Comparison of ENCODE assay signal across 2 cellular contexts in genomic region chr14:74350944-74351323, GRCh38.
TF ChIP-seq lines count a peak whose summit lies in the region.

No MANE protein-coding gene starts in this region.

TF ChIP-seq in HEK293, 187 proteins besides CTCF, POLR2A, EP300 and RAD21 (continued from another document):
- peak; percentile 76 for TF ChIP-seq PRDM6 (tag by site-specific recombination; IDR thresholded peaks at IDR 0.05)
- TF ChIP-seq SCRT1 (tag by site-specific recombination; IDR thresholded peaks at IDR 0.05; ENCODE audit: borderline replicate concordance) = 0 out of 2 replicates have a peak, but pooled peaks have one; percentile 35
- TF ChIP-seq OSR2 (tag by site-specific recombination; IDR thresholded peaks at IDR 0.05) = peak; percentile 39; the same call in 1 of the 2 replicates
- no peak for TF ChIP-seq MZF1 (tag by site-specific recombination; IDR thresholded peaks at IDR 0.05; ENCODE audit: borderline replicate concordance)
- TF ChIP-seq ZNF362 (tag by site-specific recombination; IDR thresholded peaks at IDR 0.05) = no peak
- TF ChIP-seq SCRT2 (tag by site-specific recombination; IDR thresholded peaks at IDR 0.05) = peak; percentile 90
- TF ChIP-seq ZNF785 (tag by site-specific recombination; IDR thresholded peaks at IDR 0.05) = no peak
- TF ChIP-seq ZNF629 (tag by site-specific recombination; IDR thresholded peaks at IDR 0.05) = peak; percentile 61
- TF ChIP-seq ZNF677 (tag by site-specific recombination; IDR thresholded peaks at IDR 0.05) = no peak
- no peak for TF ChIP-seq ZNF664 (tag by site-specific recombination; IDR thresholded peaks at IDR 0.05)

TF ChIP-seq in WTC11, 78 proteins besides CTCF, POLR2A, EP300 and RAD21 (continued from another document):
- TF ChIP-seq ZNF281 (CRISPR knock-in tag; IDR thresholded peaks at IDR 0.05) (no peak), CREB1 (CRISPR knock-in tag; IDR thresholded peaks at IDR 0.05) (no peak), KAT7 (CRISPR knock-in tag; IDR thresholded peaks at IDR 0.05; ENCODE audit: borderline replicate concordance) (no peak), ERG (CRISPR knock-in tag; IDR thresholded peaks at IDR 0.05) (no peak), ZSCAN18 (CRISPR knock-in tag; IDR thresholded peaks at IDR 0.05) (no peak), ZNF425 (CRISPR knock-in tag; conservative IDR thresholded peaks at IDR 0.05) (no peak), TP53 (CRISPR knock-in tag; IDR thresholded peaks at IDR 0.05) (no peak), CREM (CRISPR knock-in tag; IDR thresholded peaks at IDR 0.05) (no peak), ZNF263 (CRISPR knock-in tag; IDR thresholded peaks at IDR 0.05; ENCODE audit: low read depth) (no peak), CDX4 (CRISPR knock-in tag; IDR thresholded peaks at IDR 0.05; ENCODE audit: borderline replicate concordance) (no peak), ATF2 (CRISPR knock-in tag; IDR thresholded peaks at IDR 0.05; ENCODE audit: borderline replicate concordance, low read depth) (no peak), PREB (CRISPR knock-in tag; IDR thresholded peaks at IDR 0.05; ENCODE audit: borderline replicate concordance) (no peak), MLX (CRISPR knock-in tag; IDR thresholded peaks at IDR 0.05) (no peak), FOXP4 (CRISPR knock-in tag; IDR thresholded peaks at IDR 0.05) (no peak)
